16 cellular contexts compared by ENCODE assay signal in genomic region chr11:25423436-25424184, GRCh38.
DNase-seq lines count a peak whose midpoint lies in the region; ATAC-seq and TF ChIP-seq lines count a peak whose summit lies in the region.
"Had no signal": no experiment of that assay in that cellular context is flagged by ENCODE, and none has a peak within 500 bp of the region (broad histone marks: within the 10 kb centered on the region; RNA-seq: fewer than 3 reads in every experiment).

No MANE protein-coding gene starts in this region.

- no peak for TF ChIP-seq CTCF in breast epithelium (IDR thresholded peaks at IDR 0.05)
- TF ChIP-seq CTCF in gastroesophageal sphincter (IDR thresholded peaks at IDR 0.05), result no peak
- no peak for TF ChIP-seq CTCF in smooth muscle cell (IDR thresholded peaks at IDR 0.05; ENCODE audit: borderline replicate concordance, insufficient read depth, poor library complexity, severe bottlenecking)

- H3K27me3 ChIP-seq in breast epithelium (no peaks in the 10 kb centered on the region), gastroesophageal sphincter (no peaks in the 10 kb centered on the region), smooth muscle cell (ENCODE audit: low read depth) (no peaks in the 10 kb centered on the region)

- H3K4me2 ChIP-seq in smooth muscle cell, result no peak overlapping the region

- 40 to 45% methylated on average over 8 of the region's 8 CpGs for WGBS in gastroesophageal sphincter (ENCODE audit: low coverage in 1 of 2), 2 donors
- 58% methylated on average over 8 of the region's 8 CpGs for WGBS in smooth muscle cell (ENCODE audit: low lambda C conversion rate)

- no peaks in the 10 kb centered on the region for H3K9me3 ChIP-seq in breast epithelium
- H3K9me3 ChIP-seq in gastroesophageal sphincter, result no peaks in the 10 kb centered on the region
- no peaks in the 10 kb centered on the region for H3K9me3 ChIP-seq in smooth muscle cell (replicated peaks; ENCODE audit: low read depth)

- no peak overlapping the region for H3K27ac Mint-ChIP-seq in activated CD8-positive, alpha-beta memory T cell treated with anti-CD3 and anti-CD28 coated beads, Interleukin-2, amount 10 ng/mL, durations not matched to agents 7 days and 5 days
- no peak overlapping the region for H3K27ac Mint-ChIP-seq in activated naive CD4-positive, alpha-beta T cell treated with anti-CD3 and anti-CD28 coated beads, Interleukin-2, amount 50 U/mL, for 72 hours

- TF ChIP-seq POLR2A in breast epithelium (IDR thresholded peaks at IDR 0.05) (no peak), gastroesophageal sphincter (IDR thresholded peaks at IDR 0.05) (no peak)

- intact Hi-C loops in breast epithelium (cut with DNase I; ENCODE audit: low total_unique reads), result no loop called here

- TF ChIP-seq EP300 in gastroesophageal sphincter (IDR thresholded peaks at IDR 0.05), result no peak

- H3K27me3 Mint-ChIP-seq in activated CD8-positive, alpha-beta memory T cell treated with anti-CD3 and anti-CD28 coated beads, Interleukin-2, amount 10 ng/mL, durations not matched to agents 7 days and 5 days, result no peaks in the 10 kb centered on the region

- no peaks in the 10 kb centered on the region for H3K79me2 ChIP-seq in smooth muscle cell (ENCODE audit: low read depth)

- no peaks in the 10 kb centered on the region for H3K4me1 Mint-ChIP-seq in activated CD8-positive, alpha-beta memory T cell treated with anti-CD3 and anti-CD28 coated beads, Interleukin-2, amount 10 ng/mL, durations not matched to agents 7 days and 5 days

- H3K9me3 Mint-ChIP-seq in activated CD8-positive, alpha-beta memory T cell treated with anti-CD3 and anti-CD28 coated beads, Interleukin-2, amount 10 ng/mL, durations not matched to agents 7 days and 5 days (ENCODE audit: low read depth), result peaks cover 6% of the 10 kb centered on the region
- H3K9me3 Mint-ChIP-seq in activated naive CD4-positive, alpha-beta T cell treated with anti-CD3 and anti-CD28 coated beads, Interleukin-2, amount 50 U/mL, for 72 hours, result peaks cover 5 to 8% of the 10 kb centered on the region in 2 donors

- peak; percentile 46 for ATAC-seq in gastroesophageal sphincter
- ATAC-seq in activated CD8-positive, alpha-beta memory T cell treated with anti-CD3 and anti-CD28 coated beads, Interleukin-2, amount 10 ng/mL, durations not matched to agents 7 days and 5 days, result no peak
- no peak for ATAC-seq in HG03521 (IDR thresholded peaks at IDR 0.05; ENCODE audit: unreplicated experiment)
- ATAC-seq in activated naive CD4-positive, alpha-beta T cell treated with anti-CD3 and anti-CD28 coated beads, Interleukin-2, amount 50 U/mL, for 72 hours, result no peak
- ATAC-seq: K562 had no signal

- peak overlapping the region; percentile 1 to 36 for H3K27ac ChIP-seq in breast epithelium
- H3K27ac ChIP-seq in gastroesophageal sphincter, result no peak overlapping the region
- H3K27ac ChIP-seq in smooth muscle cell (ENCODE audit: low read depth), result no peak overlapping the region
- H3K27ac ChIP-seq: C4-2B had no signal

- no peaks in the 10 kb centered on the region for H3K4me1 ChIP-seq in breast epithelium
- H3K4me1 ChIP-seq in gastroesophageal sphincter, result no peaks in the 10 kb centered on the region
- H3K4me1 ChIP-seq in smooth muscle cell (ENCODE audit: low read depth), result no peaks in the 10 kb centered on the region

- no peaks in the 10 kb centered on the region for H3F3A ChIP-seq in smooth muscle cell (ENCODE audit: low read depth)

- H3K36me3 ChIP-seq in breast epithelium (no peaks in the 10 kb centered on the region), gastroesophageal sphincter (no peaks in the 10 kb centered on the region), smooth muscle cell (ENCODE audit: low read depth) (no peaks in the 10 kb centered on the region)

- H2AFZ ChIP-seq in smooth muscle cell (ENCODE audit: low read depth), result peak overlapping the region; percentile 37

- H4K20me1 ChIP-seq in smooth muscle cell (ENCODE audit: low read depth), result no peaks in the 10 kb centered on the region

- H3K4me3 ChIP-seq in breast epithelium, result no peak overlapping the region
- H3K4me3 ChIP-seq in gastroesophageal sphincter, result no peak overlapping the region
- no peak overlapping the region for H3K4me3 ChIP-seq in smooth muscle cell
- H3K4me3 ChIP-seq: K562 had no signal

- H3K36me3 Mint-ChIP-seq in activated CD8-positive, alpha-beta memory T cell treated with anti-CD3 and anti-CD28 coated beads, Interleukin-2, amount 10 ng/mL, durations not matched to agents 7 days and 5 days, result no peaks in the 10 kb centered on the region
- no peaks in the 10 kb centered on the region for H3K36me3 Mint-ChIP-seq in activated naive CD4-positive, alpha-beta T cell treated with anti-CD3 and anti-CD28 coated beads, Interleukin-2, amount 50 U/mL, for 72 hours

- no peak overlapping the region for H3K4me3 Mint-ChIP-seq in activated CD8-positive, alpha-beta memory T cell treated with anti-CD3 and anti-CD28 coated beads, Interleukin-2, amount 10 ng/mL, durations not matched to agents 7 days and 5 days

- DNase-seq in LHCN-M2 (ENCODE audit: low read depth) (peak; percentile 23), breast epithelium (ENCODE audit: low spot score in 2 of 2) (no peak), smooth muscle cell (lab: John Stamatoyannopoulos, UW; ENCODE audit: unreplicated experiment) (no peak), T-helper 9 cell (no peak)
- no peak for DNase-seq in activated CD8-positive, alpha-beta memory T cell treated with anti-CD3 and anti-CD28 coated beads, Interleukin-2, amount 10 ng/mL, durations not matched to agents 7 days and 5 days
- no peak for DNase-seq in activated naive CD4-positive, alpha-beta T cell treated with anti-CD3 and anti-CD28 coated beads, Interleukin-2, amount 50 U/mL, for 72 hours (ENCODE audit: low spot score in 2 of 2)
- DNase-seq: activated effector memory CD4-positive, alpha-beta T cell treated with Interleukin-2 at 50 U/mL for 16 hours; anterior cingulate cortex; DND-41; effector CD4-positive, alpha-beta T cell; GOT3; NCI-H345 had no signal

- CTCF ChIA-PET in activated CD8-positive, alpha-beta memory T cell treated with anti-CD3 and anti-CD28 coated beads, Interleukin-2, amount 10 ng/mL, durations not matched to agents 7 days and 5 days (lab: Charles Lee), result no interaction called here

- no peak overlapping the region for H3K9ac ChIP-seq in smooth muscle cell (ENCODE audit: low read depth)

Comparison
In these comparisons a context has a peak if more than half of its experiments do, and no peak if none do; other contexts are left out.
1. H3K27ac ChIP-seq: peak in breast epithelium (2 of 2); none in gastroesophageal sphincter (0 of 4) and smooth muscle cell (single experiment).